In genomic region chr20:51021067-51022025, GRCh38 we compare ENCODE assay signal across 1 cellular context.
TF ChIP-seq lines count a peak whose summit lies in the region.

No MANE protein-coding gene starts in this region.

TF ChIP-seq in HEK293, 187 proteins besides CTCF, POLR2A, EP300 and RAD21 (continued from another document):
- TF ChIP-seq ZNF362 (tag by site-specific recombination; IDR thresholded peaks at IDR 0.05) = no peak
